In genomic region chr22:40270031-40270430, GRCh38 we compare ENCODE assay signal across 24 cellular contexts.
DNase-seq lines count a peak whose midpoint lies in the region; ATAC-seq and TF ChIP-seq lines count a peak whose summit lies in the region.
"Had no signal": no experiment of that assay in that cellular context is flagged by ENCODE, and none has a peak within 500 bp of the region (broad histone marks: within the 10 kb centered on the region; RNA-seq: fewer than 3 reads in every experiment).

No MANE protein-coding gene starts in this region.

- peak overlapping the region in 3 of 4 donors; percentile 10 to 52 (median 42) for H3K27ac ChIP-seq in esophagus muscularis mucosa (replicated peaks in 1 of 4)
- peak overlapping the region; percentile 64 for H3K27ac ChIP-seq in psoas muscle
- H3K27ac ChIP-seq: A549; BLaER1 treated with 17β-estradiol and CSF1 and Interleukin-3, amounts not matched to agents 10 nM and 100 nM had no signal

- no peak overlapping the region for H3K4me3 Mint-ChIP-seq in activated naive CD8-positive, alpha-beta T cell
- H3K4me3 Mint-ChIP-seq in activated naive CD8-positive, alpha-beta T cell treated with anti-CD3 and anti-CD28 coated beads, Interleukin-2, amount 50 U/mL, for 24 hours: no peak overlapping the region
- H3K4me3 Mint-ChIP-seq: CD14-positive monocyte; CD4-positive, alpha-beta T cell; CD8-positive, alpha-beta memory T cell; GM23338; H9 had no signal

- peak overlapping the region; percentile 64 for H3K27ac Mint-ChIP-seq in activated naive CD8-positive, alpha-beta T cell
- no peak overlapping the region for H3K27ac Mint-ChIP-seq in activated naive CD8-positive, alpha-beta T cell treated with anti-CD3 and anti-CD28 coated beads, Interleukin-2, amount 50 U/mL, for 24 hours
- H3K27ac Mint-ChIP-seq: GM23338 had no signal

- H3K4me3 ChIP-seq in esophagus muscularis mucosa: no peak overlapping the region
- no peak overlapping the region for H3K4me3 ChIP-seq in psoas muscle
- H3K4me3 ChIP-seq: A549; BLaER1 treated with 17β-estradiol and CSF1 and Interleukin-3, amounts not matched to agents 10 nM and 100 nM; GM12878; GM23338 had no signal

- H3K36me3 ChIP-seq in esophagus muscularis mucosa: peaks cover 6 to 61% (median 33%) of the 10 kb centered on the region in 4 donors
- H3K36me3 ChIP-seq in psoas muscle (ENCODE audit: insufficient read depth in 1 of 2, low read depth in 1 of 2): peaks cover 5 to 57% of the 10 kb centered on the region in 2 donors

- no peak for ATAC-seq in activated naive CD8-positive, alpha-beta T cell treated with anti-CD3 and anti-CD28 coated beads, Interleukin-2, amount 50 U/mL, for 24 hours
- ATAC-seq in psoas muscle: no peak
- ATAC-seq: A549, GM12878, GM23338, HCT116 had no signal

- intact Hi-C loops in esophagus muscularis mucosa (cut with DNase I): loop anchor here (10.0 kb wide), 2 partner anchors 85 to 225 kb away; no protein-coding TSS in a partner anchor
- intact Hi-C loops in psoas muscle (cut with DNase I): loop anchor here (5.0 to 10.0 kb wide), 3 partner anchors 38 to 215 kb away; no protein-coding TSS in a partner anchor

- H3K4me1 ChIP-seq in esophagus muscularis mucosa (peaks cover 3 to 37% (median 29%) of the 10 kb centered on the region in 4 donors), psoas muscle (peaks cover 14% of the 10 kb centered on the region)
- H3K4me1 ChIP-seq: A549, BE2C had no signal

- no peak for TF ChIP-seq EP300 in esophagus muscularis mucosa (IDR thresholded peaks at IDR 0.05)

- peaks cover 36% of the 10 kb centered on the region for H3K4me1 Mint-ChIP-seq in activated naive CD8-positive, alpha-beta T cell (ENCODE audit: low read depth)
- peaks cover 19% of the 10 kb centered on the region for H3K4me1 Mint-ChIP-seq in activated naive CD8-positive, alpha-beta T cell treated with anti-CD3 and anti-CD28 coated beads, Interleukin-2, amount 50 U/mL, for 24 hours
- H3K4me1 Mint-ChIP-seq: H9 had no signal

- no peaks in the 10 kb centered on the region for H3K27me3 Mint-ChIP-seq in activated naive CD8-positive, alpha-beta T cell
- no peaks in the 10 kb centered on the region for H3K27me3 Mint-ChIP-seq in activated naive CD8-positive, alpha-beta T cell treated with anti-CD3 and anti-CD28 coated beads, Interleukin-2, amount 50 U/mL, for 24 hours
- H3K27me3 Mint-ChIP-seq: CD4-positive, alpha-beta T cell; CD8-positive, alpha-beta memory T cell had no signal

- WGBS in esophagus muscularis mucosa: 90% methylated on average over 9 of the region's 9 CpGs
- WGBS in psoas muscle, 3 donors: 95 to 99% (median 98%) methylated on average over 9 of the region's 9 CpGs

- no peak for TF ChIP-seq CTCF in esophagus muscularis mucosa (IDR thresholded peaks at IDR 0.05)
- TF ChIP-seq CTCF in psoas muscle (IDR thresholded peaks at IDR 0.05): no peak

- no peaks in the 10 kb centered on the region for H3K9me3 Mint-ChIP-seq in activated naive CD8-positive, alpha-beta T cell (ENCODE audit: low read depth)
- peaks cover 2% of the 10 kb centered on the region for H3K9me3 Mint-ChIP-seq in activated naive CD8-positive, alpha-beta T cell treated with anti-CD3 and anti-CD28 coated beads, Interleukin-2, amount 50 U/mL, for 24 hours
- H3K9me3 Mint-ChIP-seq: CD14-positive monocyte; CD4-positive, alpha-beta T cell; CD8-positive, alpha-beta memory T cell; GM23338; H9 had no signal

- H3K36me3 Mint-ChIP-seq in activated naive CD8-positive, alpha-beta T cell: peaks cover 19% of the 10 kb centered on the region
- H3K36me3 Mint-ChIP-seq in activated naive CD8-positive, alpha-beta T cell treated with anti-CD3 and anti-CD28 coated beads, Interleukin-2, amount 50 U/mL, for 24 hours (ENCODE audit: low read depth): peaks cover 26% of the 10 kb centered on the region

- DNase-seq in activated naive CD8-positive, alpha-beta T cell treated with anti-CD3 and anti-CD28 coated beads, Interleukin-2, amount 50 U/mL, for 24 hours: no peak
- DNase-seq in esophagus muscularis mucosa (ENCODE audit: extremely low spot score) (no peak), psoas muscle (no peak), HUDEP-2 (lab: John Stamatoyannopoulos, UW; ENCODE audit: unreplicated experiment in 76 of 76) (no peak), SW 1271 (lab: John Stamatoyannopoulos, UW) (no peak)
- no peak for DNase-seq in stimulated activated CD4-positive, alpha-beta T cell treated with anti-CD3 and anti-CD28 coated beads, Interleukin-1b, Interleukin-23, amount 100 ng/mL, for 48 hours
- DNase-seq: 8988T; ACHN; AML-193; BE2C; CD4-positive, alpha-beta T cell; CD8-positive, alpha-beta memory T cell; DMS 273 treated with DMSO at 0.1 percent for 48 hours; DMS79; EL; GDM1; H9 had no signal

- H3K9me3 ChIP-seq in esophagus muscularis mucosa (no peaks in the 10 kb centered on the region), psoas muscle (no peaks in the 10 kb centered on the region)
- H3K9me3 ChIP-seq: A549; BE2C; BLaER1 treated with 17β-estradiol and CSF1 and Interleukin-3, amounts not matched to agents 10 nM and 100 nM had no signal

- no peaks in the 10 kb centered on the region for H3K27me3 ChIP-seq in esophagus muscularis mucosa
- no peaks in the 10 kb centered on the region for H3K27me3 ChIP-seq in psoas muscle (ENCODE audit: insufficient read depth in 3 of 3, low read length in 2 of 3)
- H3K27me3 ChIP-seq: BE2C; BLaER1 treated with 17β-estradiol and CSF1 and Interleukin-3, amounts not matched to agents 10 nM and 100 nM had no signal

- no peak for TF ChIP-seq POLR2A in esophagus muscularis mucosa (IDR thresholded peaks at IDR 0.05; ENCODE audit: low read depth)
